Comparison of ENCODE assay signal across 18 cellular contexts in the genomic region with DNA sequence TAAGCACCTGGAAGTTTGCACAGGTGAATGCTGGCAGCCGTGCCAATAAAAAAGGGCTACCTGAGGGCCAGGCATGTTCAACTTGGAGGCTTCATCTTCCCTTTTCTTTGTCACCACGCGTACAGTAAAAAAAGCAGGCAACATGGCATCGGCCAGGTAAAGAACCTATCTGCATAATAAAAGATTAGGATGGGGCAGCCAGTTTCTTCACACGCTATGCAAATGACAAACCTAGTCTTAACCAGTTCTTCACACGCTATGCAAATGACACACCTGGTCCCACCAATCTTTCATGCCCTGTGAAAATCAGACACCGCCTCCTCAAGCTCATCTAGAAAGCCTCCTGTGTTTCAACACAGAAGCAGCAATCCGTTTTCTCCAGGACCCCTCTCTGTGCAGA.
"Had no signal": no experiment of that assay in that cellular context is flagged by ENCODE, and none has a peak within 500 bp of the region (broad histone marks: within the 10 kb centered on the region; RNA-seq: fewer than 3 reads in every experiment).

No MANE protein-coding gene starts in this region.

- H3K4me3 Mint-ChIP-seq: activated naive CD8-positive, alpha-beta T cell; activated T-helper 1 cell treated with anti-CD3 and anti-CD28 coated beads, Interleukin-12 subunit alpha, Interleukin-12 subunit beta, Interleukin-2, Interleukin-4 antibody, amounts not matched to agents 30 ng/mL and 10 ng/mL and 1 ng/mL, durations not matched to agents 14 hours and 24 hours and 36 hours; dendritic cell treated with granulocyte-macrophage colony-stimulating factor and Interleukin-4, amounts not matched to agents 40 ng/mL and 50 ng/mL, for 4 days; memory B cell; naive B cell; neural progenitor cell; stimulated activated naive B cell treated with anti-CD40 and anti-IgM and Interleukin-4, amounts not matched to agents 10 μg/mL and 1 μg/mL and 100 μg/mL, for 72 hours had no signal

- H3K4me1 Mint-ChIP-seq: memory B cell; naive B cell; neural progenitor cell; stimulated activated naive B cell treated with anti-CD40 and anti-IgM and Interleukin-4, amounts not matched to agents 10 μg/mL and 1 μg/mL and 100 μg/mL, for 72 hours had no signal

- DNase-seq: activated CD4-positive, alpha-beta T cell treated with anti-CD3 and anti-CD28 coated beads, Interleukin-2, amount 50 U/mL, for 4 hours; activated T-cell treated with anti-CD3 and anti-CD28 coated beads for 4 hours; amniotic stem cell; effector CD8-positive, alpha-beta T cell; heart right ventricle; left ventricle myocardium superior; mucosa of descending colon; naive B cell; stimulated activated naive B cell treated with anti-CD40 and anti-IgM and Interleukin-4, amounts not matched to agents 10 μg/mL and 1 μg/mL and 100 μg/mL, for 72 hours; T-helper 2 cell; upper lobe of right lung; WERI-Rb-1 had no signal

- H3K9me3 Mint-ChIP-seq: activated T-helper 1 cell treated with anti-CD3 and anti-CD28 coated beads, Interleukin-12 subunit alpha, Interleukin-12 subunit beta, Interleukin-2, Interleukin-4 antibody, amounts not matched to agents 30 ng/mL and 10 ng/mL and 1 ng/mL, durations not matched to agents 14 hours and 24 hours and 36 hours; dendritic cell treated with granulocyte-macrophage colony-stimulating factor and Interleukin-4, amounts not matched to agents 40 ng/mL and 50 ng/mL, for 4 days; memory B cell; naive B cell; neural progenitor cell; stimulated activated naive B cell treated with anti-CD40 and anti-IgM and Interleukin-4, amounts not matched to agents 10 μg/mL and 1 μg/mL and 100 μg/mL, for 72 hours had no signal

- H3K27ac Mint-ChIP-seq: activated naive CD8-positive, alpha-beta T cell; activated T-helper 1 cell treated with anti-CD3 and anti-CD28 coated beads, Interleukin-12 subunit alpha, Interleukin-12 subunit beta, Interleukin-2, Interleukin-4 antibody, amounts not matched to agents 30 ng/mL and 10 ng/mL and 1 ng/mL, durations not matched to agents 14 hours and 24 hours and 36 hours; dendritic cell treated with granulocyte-macrophage colony-stimulating factor and Interleukin-4, amounts not matched to agents 40 ng/mL and 50 ng/mL, for 4 days; memory B cell; naive B cell; neural progenitor cell; progenitor cell of endocrine pancreas; stimulated activated naive B cell treated with anti-CD40 and anti-IgM and Interleukin-4, amounts not matched to agents 10 μg/mL and 1 μg/mL and 100 μg/mL, for 72 hours had no signal

- H3K36me3 Mint-ChIP-seq: activated naive CD8-positive, alpha-beta T cell; memory B cell; naive B cell; neural progenitor cell; stimulated activated naive B cell treated with anti-CD40 and anti-IgM and Interleukin-4, amounts not matched to agents 10 μg/mL and 1 μg/mL and 100 μg/mL, for 72 hours had no signal

- H3K27me3 Mint-ChIP-seq: activated naive CD8-positive, alpha-beta T cell; dendritic cell treated with granulocyte-macrophage colony-stimulating factor and Interleukin-4, amounts not matched to agents 40 ng/mL and 50 ng/mL, for 4 days; memory B cell; naive B cell; progenitor cell of endocrine pancreas; stimulated activated naive B cell treated with anti-CD40 and anti-IgM and Interleukin-4, amounts not matched to agents 10 μg/mL and 1 μg/mL and 100 μg/mL, for 72 hours had no signal
